ENCODE assay signal across 10 cellular contexts in genomic region chr20:47493954-47494293, GRCh38. TPM values are rescaled to one million over a fixed set of nuclear protein-coding genes. Genes with fewer than 3 reads are reported as not detected.
DNase-seq lines count a peak whose midpoint lies in the region; ATAC-seq, FAIRE-seq and TF ChIP-seq lines count a peak whose summit lies in the region.
"Had no signal": no experiment of that assay in that cellular context is flagged by ENCODE, and none has a peak within 500 bp of the region (broad histone marks: within the 10 kb centered on the region; RNA-seq: fewer than 3 reads in every experiment).

No MANE protein-coding gene starts in this region.

- intact Hi-C loops in A673 (cut with micrococcal nuclease; ENCODE audit: unreplicated experiment): no loop called here
- intact Hi-C loops in mucosa of descending colon (cut with DNase I, micrococcal nuclease): no loop called here

- no peaks in the 10 kb centered on the region for H3K9me3 ChIP-seq in A673 (ENCODE audit: low read depth, low read length, poor library complexity, severe bottlenecking)
- H3K9me3 ChIP-seq in mucosa of descending colon: no peaks in the 10 kb centered on the region

- peaks cover 81% of the 10 kb centered on the region for H3K4me1 Mint-ChIP-seq in activated naive CD8-positive, alpha-beta T cell treated with anti-CD3 and anti-CD28 coated beads, Interleukin-2, amount 50 U/mL, for 24 hours

- H3K36me3 ChIP-seq in A673 (ENCODE audit: insufficient read depth, low read length, poor library complexity, severe bottlenecking) (no peaks in the 10 kb centered on the region), mucosa of descending colon (ENCODE audit: low read depth) (no peaks in the 10 kb centered on the region)

- H3K27ac Mint-ChIP-seq in activated naive CD8-positive, alpha-beta T cell treated with anti-CD3 and anti-CD28 coated beads, Interleukin-2, amount 50 U/mL, for 24 hours: peak overlapping the region; percentile 89

- CTCF ChIA-PET in A673 (lab: Charles Lee): interaction anchor here (0.6 to 0.9 kb wide), 2 partner anchors 8 to 222 kb away, joined by 3 to 5 read pairs; partner anchors contain the start of gene NCOA3

- TF ChIP-seq POLR2A in GM12892 (IDR thresholded peaks at IDR 0.05; ENCODE audit: low read depth, low read length): no peak

- no peak for FAIRE-seq in GM12892 (lab: Jason Lieb, UNC)

- POLR2A ChIA-PET in A673 (lab: Charles Lee; ENCODE audit: low non-redundant PET): interaction anchor here (0.9 kb wide), 1 partner anchor 8 kb away, joined by 3 read pairs; the partner anchor contains the start of gene NCOA3

- DNase-seq in A673 (ENCODE audit: low spot score): no peak
- DNase-seq in HPDE6-E6E7 (ENCODE audit: extremely low spot score): peak; percentile 66
- DNase-seq in activated naive CD8-positive, alpha-beta T cell treated with anti-CD3 and anti-CD28 coated beads, Interleukin-2, amount 50 U/mL, for 24 hours: no peak
- DNase-seq in mucosa of descending colon: peak in 2 of 3 donors; percentile 44 to 50
- no peak for DNase-seq in stimulated activated CD4-positive, alpha-beta T cell treated with anti-CD3 and anti-CD28 coated beads, Interleukin-15, amount 100 ng/mL, for 24 hours
- no peak for DNase-seq in GM12892 (ENCODE audit: insufficient read length)
- DNase-seq in ureter (ENCODE audit: low spot score): no peak
- DNase-seq: NCI-H2107 had no signal

- H3K36me3 Mint-ChIP-seq in activated naive CD8-positive, alpha-beta T cell treated with anti-CD3 and anti-CD28 coated beads, Interleukin-2, amount 50 U/mL, for 24 hours (ENCODE audit: low read depth): peaks cover 5% of the 10 kb centered on the region

- no peak overlapping the region for H3K4me3 ChIP-seq in A673 (ENCODE audit: low read depth, low read length, poor library complexity, severe bottlenecking)
- H3K4me3 ChIP-seq in mucosa of descending colon: no peak overlapping the region

- peak overlapping the region; percentile 69 for H3K4me3 Mint-ChIP-seq in activated naive CD8-positive, alpha-beta T cell treated with anti-CD3 and anti-CD28 coated beads, Interleukin-2, amount 50 U/mL, for 24 hours

- H3K27me3 Mint-ChIP-seq in activated naive CD8-positive, alpha-beta T cell treated with anti-CD3 and anti-CD28 coated beads, Interleukin-2, amount 50 U/mL, for 24 hours: no peaks in the 10 kb centered on the region
- H3K27me3 Mint-ChIP-seq: central memory CD8-positive, alpha-beta T cell had no signal

- peak overlapping the region; percentile 52 for H3K27ac ChIP-seq in A673 (ENCODE audit: low read depth, low read length, poor library complexity, severe bottlenecking)

- H3K27me3 ChIP-seq in A673 (replicated peaks; ENCODE audit: insufficient read depth, low read depth, low read length, poor library complexity): no peaks in the 10 kb centered on the region

- TF ChIP-seq CTCF in A673 (conservative IDR thresholded peaks at IDR 0.05; ENCODE audit: low read depth, low read length) (no peak), mucosa of descending colon (IDR thresholded peaks at IDR 0.05) (no peak)

- no TSS peak for BruUV-seq in A673 (replicated peaks; lab: Mats Ljungman, UMichigan)

- ATAC-seq in activated naive CD8-positive, alpha-beta T cell treated with anti-CD3 and anti-CD28 coated beads, Interleukin-2, amount 50 U/mL, for 24 hours: no peak
- ATAC-seq in mucosa of descending colon: peak; percentile 49
- ATAC-seq in HG02885 (IDR thresholded peaks at IDR 0.05; ENCODE audit: poor library complexity, unreplicated experiment): no peak

- H3K4me1 ChIP-seq in A673 (ENCODE audit: insufficient read depth, low read length, poor library complexity, severe bottlenecking): peaks cover 26% of the 10 kb centered on the region
- peaks cover 24% of the 10 kb centered on the region for H3K4me1 ChIP-seq in mucosa of descending colon (ENCODE audit: low read depth)

- peaks cover 3% of the 10 kb centered on the region for H3K9me3 Mint-ChIP-seq in activated naive CD8-positive, alpha-beta T cell treated with anti-CD3 and anti-CD28 coated beads, Interleukin-2, amount 50 U/mL, for 24 hours
- H3K9me3 Mint-ChIP-seq: central memory CD8-positive, alpha-beta T cell had no signal

RNA-seq across cellular contexts. Expression of gene NCOA3, which starts 7.8 kb away (rescaled TPM):
- total RNA-seq in A673 (2021) (26.2 and 26.8 TPM in 2 replicates), mucosa of descending colon (10 to 100 TPM; 22.8 to 28.8 (median 24.7) TPM), ureter (60.0 TPM)
- 43.1 TPM for polyA plus RNA-seq in GM12892 (2012; ENCODE audit: missing spikeins)

Comparison
In these comparisons a context has a peak if more than half of its experiments do, and no peak if none do; other contexts are left out.
1. DNase-seq: peak in HPDE6-E6E7 (single experiment) and mucosa of descending colon (2 of 3); none in A673 (single experiment), activated naive CD8-positive, alpha-beta T cell treated with anti-CD3 and anti-CD28 coated beads, Interleukin-2, amount 50 U/mL, for 24 hours (single experiment), stimulated activated CD4-positive, alpha-beta T cell treated with anti-CD3 and anti-CD28 coated beads, Interleukin-15, amount 100 ng/mL, for 24 hours (single experiment), GM12892 (single experiment) and ureter (single experiment).